In genomic region chr16:88407807-88408206, GRCh38 we compare ENCODE assay signal across 28 cellular contexts. TPM values are rescaled to one million over a fixed set of nuclear protein-coding genes. Genes with fewer than 3 reads are reported as not detected.
DNase-seq lines count a peak whose midpoint lies in the region; ATAC-seq and FAIRE-seq lines count a peak whose summit lies in the region.
"Had no signal": no experiment of that assay in that cellular context is flagged by ENCODE, and none has a peak within 500 bp of the region (broad histone marks: within the 10 kb centered on the region; RNA-seq: fewer than 3 reads in every experiment).

No MANE protein-coding gene starts in this region.

- H3K27ac ChIP-seq in naive thymus-derived CD4-positive, alpha-beta T cell (ENCODE audit: low read depth, low read length): no peak overlapping the region
- H3K27ac ChIP-seq: C4-2B, esophagus muscularis mucosa, foreskin keratinocyte, uterus had no signal

- no peaks in the 10 kb centered on the region for H3K9me3 ChIP-seq in naive thymus-derived CD4-positive, alpha-beta T cell (ENCODE audit: control insufficient read depth in 2 of 3, low read length in 3 of 3)
- H3K9me3 ChIP-seq: esophagus muscularis mucosa, uterus had no signal

- H3K9me3 Mint-ChIP-seq in naive thymus-derived CD4-positive, alpha-beta T cell: no peaks in the 10 kb centered on the region
- H3K9me3 Mint-ChIP-seq: activated CD4-positive, alpha-beta memory T cell treated with anti-CD3 and anti-CD28 coated beads for 36 hours; H9; IgD-negative memory B cell; memory B cell had no signal

- no peaks in the 10 kb centered on the region for H3K4me1 ChIP-seq in naive thymus-derived CD4-positive, alpha-beta T cell (ENCODE audit: control insufficient read depth in 2 of 2, insufficient read depth in 2 of 2, low read length in 2 of 2)
- H3K4me1 ChIP-seq: foreskin keratinocyte had no signal

- H3K4me1 Mint-ChIP-seq in naive thymus-derived CD4-positive, alpha-beta T cell: peaks cover 4 to 13% (median 6%) of the 10 kb centered on the region in 7 donors

- ATAC-seq in naive thymus-derived CD4-positive, alpha-beta T cell: peak; percentile 44
- no peak for ATAC-seq in GM18909 (IDR thresholded peaks at IDR 0.05; ENCODE audit: poor library complexity, unreplicated experiment)
- ATAC-seq: activated CD4-positive, CD25-positive, alpha-beta regulatory T cell treated with anti-CD3 and anti-CD28 coated beads, Interleukin-2, amount 50 U/mL, for 24 hours; foreskin keratinocyte; PC-3 had no signal

- peak; percentile 46 for DNase-seq in CD1c-positive myeloid dendritic cell (ENCODE audit: extremely low spot score)
- DNase-seq in Kasumi-1 (lab: John Stamatoyannopoulos, UW): peak; percentile 81 to 83
- peak; percentile 95 for DNase-seq in SKM-1 treated with dmso at 0.1 percent for 144 hours (lab: John Stamatoyannopoulos, UW; ENCODE audit: unreplicated experiment)
- no peak for DNase-seq in naive thymus-derived CD4-positive, alpha-beta T cell
- DNase-seq in NCI-H748 treated with DMSO at 0.1 percent for 48 hours (lab: John Stamatoyannopoulos, UW): no peak
- DNase-seq in activated CD4-positive, CD25-positive, alpha-beta regulatory T cell treated with anti-CD3 and anti-CD28 coated beads, Interleukin-2, amount 50 U/mL, for 72 hours: no peak
- DNase-seq in RCC 7860 (ENCODE audit: low spot score): no peak
- DNase-seq: activated CD4-positive, alpha-beta memory T cell treated with anti-CD3 and anti-CD28 coated beads for 36 hours; caudate nucleus; foreskin keratinocyte; H9; NCI-H1436 treated with DMSO at 0.1 percent for 48 hours; NCI-H774; occipital lobe; PC-3; Right ventricle myocardium superior; stimulated activated CD4-positive, alpha-beta T cell treated with anti-CD3 and anti-CD28 coated beads, Interleukin-15, amount 100 ng/mL, for 24 hours; stimulated activated naive CD4-positive, alpha-beta T cell; T1000; uterus had no signal

- intact Hi-C loops in naive thymus-derived CD4-positive, alpha-beta T cell (cut with micrococcal nuclease): no loop called here

- no peaks in the 10 kb centered on the region for H3K36me3 Mint-ChIP-seq in naive thymus-derived CD4-positive, alpha-beta T cell
- H3K36me3 Mint-ChIP-seq: activated CD4-positive, alpha-beta memory T cell treated with anti-CD3 and anti-CD28 coated beads for 36 hours; IgD-negative memory B cell; memory B cell had no signal

- H3K36me3 ChIP-seq in naive thymus-derived CD4-positive, alpha-beta T cell (ENCODE audit: control insufficient read depth in 2 of 3, insufficient read depth in 3 of 3, low read length in 3 of 3): no peaks in the 10 kb centered on the region
- H3K36me3 ChIP-seq: esophagus muscularis mucosa, uterus had no signal

- H3K27me3 Mint-ChIP-seq in naive thymus-derived CD4-positive, alpha-beta T cell: peaks cover 0 to 3% (median 0%) of the 10 kb centered on the region in 5 donors
- H3K27me3 Mint-ChIP-seq: activated CD4-positive, alpha-beta memory T cell treated with anti-CD3 and anti-CD28 coated beads for 36 hours had no signal

- H3K27me3 ChIP-seq in naive thymus-derived CD4-positive, alpha-beta T cell (ENCODE audit: control insufficient read depth in 2 of 2, insufficient read depth in 2 of 2, low read length in 2 of 2): no peaks in the 10 kb centered on the region
- H3K27me3 ChIP-seq: esophagus muscularis mucosa, uterus had no signal

- no peak overlapping the region for H3K4me3 Mint-ChIP-seq in naive thymus-derived CD4-positive, alpha-beta T cell
- H3K4me3 Mint-ChIP-seq: activated CD4-positive, alpha-beta memory T cell treated with anti-CD3 and anti-CD28 coated beads for 36 hours; H9; IgD-negative memory B cell; memory B cell had no signal

- H3K4me3 ChIP-seq in naive thymus-derived CD4-positive, alpha-beta T cell (ENCODE audit: low read length): no peak overlapping the region
- H3K4me3 ChIP-seq: esophagus muscularis mucosa, uterus had no signal

- FAIRE-seq in RCC 7860 (lab: Jason Lieb, UNC): no peak
- FAIRE-seq: GM12891 had no signal

- H3K27ac Mint-ChIP-seq in naive thymus-derived CD4-positive, alpha-beta T cell: peak overlapping the region in 2 of 9 donors; percentile 30 to 37
- H3K27ac Mint-ChIP-seq: activated CD4-positive, alpha-beta memory T cell treated with anti-CD3 and anti-CD28 coated beads for 36 hours; H9; IgD-negative memory B cell; memory B cell had no signal

- POLR2A ChIA-PET in naive thymus-derived CD4-positive, alpha-beta T cell (lab: Charles Lee): no interaction called here

- CTCF ChIA-PET in naive thymus-derived CD4-positive, alpha-beta T cell (lab: Charles Lee): no interaction called here

RNA-seq across cellular contexts. Expression of gene ZNF469, which starts 25.0 kb away (rescaled TPM):
- total RNA-seq in naive thymus-derived CD4-positive, alpha-beta T cell: 1 to 10 TPM in 4 of 5 experiments, under 1 TPM in 1; 0.68 to 1.6 (median 1.1) TPM
- polyA plus RNA-seq in naive thymus-derived CD4-positive, alpha-beta T cell: under 1 TPM in 1 of 2 donors, not detected in 1; 0.07 TPM
- total RNA-seq: MCF 10A had no signal

RNA-seq across cellular contexts. Expression of gene ZFPM1, which starts 45.3 kb away (rescaled TPM):
- total RNA-seq in naive thymus-derived CD4-positive, alpha-beta T cell: 10 to 100 TPM; 13.2 to 28.1 (median 18.1) TPM
- polyA plus RNA-seq in naive thymus-derived CD4-positive, alpha-beta T cell: under 1 TPM; 0.15 to 0.16 TPM

Comparison
In these comparisons a context has a peak if more than half of its experiments do, and no peak if none do; other contexts are left out.
1. DNase-seq: peak in CD1c-positive myeloid dendritic cell (single experiment), Kasumi-1 (2 of 2) and SKM-1 treated with dmso at 0.1 percent for 144 hours (single experiment); none in naive thymus-derived CD4-positive, alpha-beta T cell (0 of 9), NCI-H748 treated with DMSO at 0.1 percent for 48 hours (single experiment), activated CD4-positive, CD25-positive, alpha-beta regulatory T cell treated with anti-CD3 and anti-CD28 coated beads, Interleukin-2, amount 50 U/mL, for 72 hours (single experiment) and RCC 7860 (single experiment).